23 cellular contexts compared by ENCODE assay signal in the genomic region with DNA sequence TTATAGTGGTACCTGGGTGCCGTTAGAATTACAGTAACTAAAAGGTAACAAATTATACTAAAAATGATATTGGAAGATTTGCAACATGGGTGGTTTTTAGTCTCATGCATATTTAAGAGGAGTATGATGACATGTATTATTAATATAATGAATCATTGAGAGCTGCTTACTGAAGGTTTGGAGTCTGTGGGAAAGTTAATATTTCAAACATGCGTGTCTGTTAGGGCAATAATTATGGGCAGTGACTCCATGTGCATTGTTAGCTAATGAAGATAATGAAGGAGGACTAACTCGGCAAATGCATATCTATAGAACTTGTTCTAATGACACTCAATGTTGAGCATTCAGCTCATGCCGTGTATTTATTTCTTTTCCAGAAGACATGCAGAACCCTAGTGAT.
"Had no signal": no experiment of that assay in that cellular context is flagged by ENCODE, and none has a peak within 500 bp of the region (broad histone marks: within the 10 kb centered on the region; RNA-seq: fewer than 3 reads in every experiment).

No MANE protein-coding gene starts in this region.

- H3K27ac Mint-ChIP-seq: activated CD4-positive, alpha-beta T cell treated with anti-CD3 and anti-CD28 coated beads, Interleukin-2, amount 10 ng/mL, durations not matched to agents 24 days and 14 days; activated CD8-positive, alpha-beta T cell treated with anti-CD3 and anti-CD28 coated beads for 36 hours; activated naive CD4-positive, alpha-beta T cell treated with anti-CD3 and anti-CD28 coated beads for 36 hours; activated naive CD8-positive, alpha-beta T cell treated with anti-CD3 and anti-CD28 coated beads, Interleukin-2, amount 50 U/mL, for 24 hours had no signal

- H3K4me1 Mint-ChIP-seq: neural crest cell had no signal

- ATAC-seq: activated CD8-positive, alpha-beta T cell treated with anti-CD3 and anti-CD28 coated beads for 36 hours; activated naive CD8-positive, alpha-beta T cell treated with anti-CD3 and anti-CD28 coated beads, Interleukin-2, amount 50 U/mL, for 24 hours; activated T-cell treated with anti-CD3 and anti-CD28 coated beads, Interleukin-2, amount 50 U/mL, for 4 hours; psoas muscle; right cardiac atrium; upper lobe of right lung had no signal

- H3K4me3 Mint-ChIP-seq: activated CD4-positive, alpha-beta T cell treated with anti-CD3 and anti-CD28 coated beads, Interleukin-2, amount 10 ng/mL, durations not matched to agents 24 days and 14 days; activated CD8-positive, alpha-beta T cell treated with anti-CD3 and anti-CD28 coated beads for 36 hours; activated naive CD4-positive, alpha-beta T cell treated with anti-CD3 and anti-CD28 coated beads for 36 hours; activated naive CD8-positive, alpha-beta T cell treated with anti-CD3 and anti-CD28 coated beads, Interleukin-2, amount 50 U/mL, for 24 hours; activated T-cell treated with anti-CD3 and anti-CD28 coated beads, Interleukin-2, amount 50 U/mL, for 4 hours; neural crest cell had no signal

- H3K9me3 ChIP-seq: esophagus muscularis mucosa, ovary, psoas muscle, thoracic aorta, upper lobe of right lung had no signal

- H3K27me3 ChIP-seq: esophagus muscularis mucosa, ovary, upper lobe of right lung had no signal

- H3K4me3 ChIP-seq: esophagus muscularis mucosa, ovary, psoas muscle, thoracic aorta, upper lobe of right lung had no signal

- H3K27me3 Mint-ChIP-seq: activated CD4-positive, alpha-beta T cell treated with anti-CD3 and anti-CD28 coated beads, Interleukin-2, amount 10 ng/mL, durations not matched to agents 24 days and 14 days; activated CD8-positive, alpha-beta T cell treated with anti-CD3 and anti-CD28 coated beads for 36 hours; activated naive CD8-positive, alpha-beta T cell treated with anti-CD3 and anti-CD28 coated beads, Interleukin-2, amount 50 U/mL, for 24 hours had no signal

- H3K9me3 Mint-ChIP-seq: activated CD4-positive, alpha-beta T cell treated with anti-CD3 and anti-CD28 coated beads, Interleukin-2, amount 10 ng/mL, durations not matched to agents 24 days and 14 days; activated CD8-positive, alpha-beta T cell treated with anti-CD3 and anti-CD28 coated beads for 36 hours; activated naive CD4-positive, alpha-beta T cell treated with anti-CD3 and anti-CD28 coated beads for 36 hours; activated naive CD8-positive, alpha-beta T cell treated with anti-CD3 and anti-CD28 coated beads, Interleukin-2, amount 50 U/mL, for 24 hours; activated T-cell treated with anti-CD3 and anti-CD28 coated beads, Interleukin-2, amount 50 U/mL, for 4 hours; neural crest cell had no signal

- H3K4me1 ChIP-seq: psoas muscle, upper lobe of right lung had no signal

- H3K36me3 ChIP-seq: ovary, thoracic aorta, upper lobe of right lung had no signal

- FAIRE-seq: bronchial epithelial cell, endothelial cell of umbilical vein had no signal

- H3K27ac ChIP-seq: esophagus muscularis mucosa, ovary, psoas muscle, upper lobe of right lung had no signal

- DNase-seq: activated CD4-positive, alpha-beta T cell treated with anti-CD3 and anti-CD28 coated beads, Interleukin-2, amount 10 ng/mL, durations not matched to agents 24 days and 14 days; activated CD8-positive, alpha-beta memory T cell treated with anti-CD3 and anti-CD28 coated beads, Interleukin-2, amount 50 U/mL, for 4 hours; activated CD8-positive, alpha-beta T cell treated with anti-CD3 and anti-CD28 coated beads for 36 hours; activated naive CD4-positive, alpha-beta T cell treated with anti-CD3 and anti-CD28 coated beads for 36 hours; activated naive CD8-positive, alpha-beta T cell treated with anti-CD3 and anti-CD28 coated beads, Interleukin-2, amount 50 U/mL, for 24 hours; activated T-cell treated with anti-CD3 and anti-CD28 coated beads, Interleukin-2, amount 50 U/mL, for 4 hours; aorta; cerebellar nuclear complex; effector CD8-positive, alpha-beta T cell; mesendoderm; ovary; psoas muscle; right cardiac atrium; small intestine; stimulated activated CD4-positive, alpha-beta T cell treated with anti-CD3 and anti-CD28 coated beads, Interleukin-4, amount 100 ng/mL, for 1 hour; T-helper 1 cell; T-helper 9 cell; upper lobe of right lung had no signal
